ENCODE assay signal across 11 cellular contexts in genomic region chr11:34585304-34585869, GRCh38. TPM values are rescaled to one million over a fixed set of nuclear protein-coding genes. Genes with fewer than 3 reads are reported as not detected.
DNase-seq lines count a peak whose midpoint lies in the region; ATAC-seq and TF ChIP-seq lines count a peak whose summit lies in the region.
"Had no signal": no experiment of that assay in that cellular context is flagged by ENCODE, and none has a peak within 500 bp of the region (broad histone marks: within the 10 kb centered on the region; RNA-seq: fewer than 3 reads in every experiment).

No MANE protein-coding gene starts in this region.

- TF ChIP-seq POLR2A in lower leg skin (IDR thresholded peaks at IDR 0.05), result no peak

- H3K27ac ChIP-seq in DOHH2 (ENCODE audit: low read depth, low read length), result no peak overlapping the region
- H3K27ac ChIP-seq in cingulate gyrus (ENCODE audit: low read depth, low read length), result peak overlapping the region; percentile 11
- H3K27ac ChIP-seq in CD4-positive, alpha-beta T cell (ENCODE audit: low read depth, low read length), result no peak overlapping the region
- H3K27ac ChIP-seq: foreskin keratinocyte had no signal

- no peaks in the 10 kb centered on the region for H3K79me2 ChIP-seq in DOHH2 (ENCODE audit: control insufficient read depth, low read length)

- DNase-seq in lower leg skin (ENCODE audit: low spot score in 2 of 2) (no peak), kidney glomerular epithelial cell (lab: John Stamatoyannopoulos, UW) (no peak)
- no peak for DNase-seq in CD4-positive, alpha-beta T cell
- DNase-seq: activated CD8-positive, alpha-beta T cell treated with anti-CD3 and anti-CD28 coated beads for 36 hours; activated naive CD4-positive, alpha-beta T cell treated with anti-CD3 and anti-CD28 coated beads for 36 hours had no signal

- H2AFZ ChIP-seq in neuron (ENCODE audit: low read depth, low read length), result peak overlapping the region; percentile 89

- no peaks in the 10 kb centered on the region for H3F3A ChIP-seq in DOHH2 (ENCODE audit: control insufficient read depth, insufficient read depth)

- 58 to 69% methylated on average over 2 of the region's 2 CpGs for WGBS in lower leg skin, 2 donors

- H4K20me1 ChIP-seq in DOHH2 (ENCODE audit: control insufficient read depth, insufficient read depth, low read depth, low read length), result no peaks in the 10 kb centered on the region

- H3K9me3 Mint-ChIP-seq in CD4-positive, alpha-beta T cell, result no peaks in the 10 kb centered on the region
- H3K9me3 Mint-ChIP-seq: activated CD8-positive, alpha-beta T cell treated with anti-CD3 and anti-CD28 coated beads for 36 hours; activated naive CD4-positive, alpha-beta T cell treated with anti-CD3 and anti-CD28 coated beads for 36 hours had no signal

- POLR2A ChIA-PET in CD4-positive, alpha-beta T cell (lab: Charles Lee), result no interaction called here

- H3K27me3 Mint-ChIP-seq in CD4-positive, alpha-beta T cell, result peaks cover 34% of the 10 kb centered on the region

- CTCF ChIA-PET in CD4-positive, alpha-beta T cell (lab: Charles Lee), result interaction anchor here (1.0 kb wide), 1 partner anchor 13 kb away, joined by 3 read pairs; no protein-coding TSS in a partner anchor

- H3K4me3 ChIP-seq in DOHH2 (ENCODE audit: low read length), result no peak overlapping the region
- peak overlapping the region; percentile 46 for H3K4me3 ChIP-seq in neuron (ENCODE audit: low read length)
- H3K4me3 ChIP-seq in lower leg skin (ENCODE audit: low read depth, poor library complexity, severe bottlenecking), result no peak overlapping the region

- no peak overlapping the region for H3K4me3 Mint-ChIP-seq in CD4-positive, alpha-beta T cell
- H3K4me3 Mint-ChIP-seq: activated CD8-positive, alpha-beta T cell treated with anti-CD3 and anti-CD28 coated beads for 36 hours; activated naive CD4-positive, alpha-beta T cell treated with anti-CD3 and anti-CD28 coated beads for 36 hours had no signal

- H3K36me3 ChIP-seq in DOHH2 (ENCODE audit: control insufficient read depth, low read length) (no peaks in the 10 kb centered on the region), neuron (ENCODE audit: insufficient read depth, low read length) (no peaks in the 10 kb centered on the region)

- no peak overlapping the region for H3K27ac Mint-ChIP-seq in CD4-positive, alpha-beta T cell
- H3K27ac Mint-ChIP-seq: activated CD8-positive, alpha-beta T cell treated with anti-CD3 and anti-CD28 coated beads for 36 hours; activated naive CD4-positive, alpha-beta T cell treated with anti-CD3 and anti-CD28 coated beads for 36 hours had no signal

- H3K9me3 ChIP-seq in DOHH2 (ENCODE audit: control insufficient read depth, insufficient read depth, low read length) (no peaks in the 10 kb centered on the region), neuron (ENCODE audit: low read length) (no peaks in the 10 kb centered on the region)
- no peaks in the 10 kb centered on the region for H3K9me3 ChIP-seq in CD4-positive, alpha-beta T cell (ENCODE audit: control insufficient read depth, low read length)

- H3K36me3 Mint-ChIP-seq in CD4-positive, alpha-beta T cell (ENCODE audit: low read depth), result no peaks in the 10 kb centered on the region

- peaks cover 12% of the 10 kb centered on the region for H3K27me3 ChIP-seq in DOHH2 (ENCODE audit: control insufficient read depth, low read length)
- H3K27me3 ChIP-seq in neuron (ENCODE audit: insufficient read depth, low read length), result no peaks in the 10 kb centered on the region
- peaks cover 3% of the 10 kb centered on the region for H3K27me3 ChIP-seq in CD4-positive, alpha-beta T cell (ENCODE audit: control insufficient read depth, insufficient read depth, low read length)
- H3K27me3 ChIP-seq: foreskin keratinocyte had no signal

- TF ChIP-seq CTCF in DOHH2 (IDR thresholded peaks at IDR 0.05; ENCODE audit: low read depth, low read length, poor library complexity, severe bottlenecking) (no peak), lower leg skin (IDR thresholded peaks at IDR 0.05) (no peak)
- TF ChIP-seq CTCF in CD4-positive, alpha-beta T cell (IDR thresholded peaks at IDR 0.05), result no peak

- H3K4me2 ChIP-seq in DOHH2 (ENCODE audit: low read length), result peak overlapping the region; percentile 29

- ATAC-seq in HG03045 (IDR thresholded peaks at IDR 0.05; ENCODE audit: unreplicated experiment) (peak; percentile 8), HG02885 (IDR thresholded peaks at IDR 0.05; ENCODE audit: poor library complexity, unreplicated experiment) (no peak)
- ATAC-seq in CD4-positive, alpha-beta T cell (ENCODE audit: poor library complexity), result no peak
- ATAC-seq: activated CD8-positive, alpha-beta T cell treated with anti-CD3 and anti-CD28 coated beads for 36 hours had no signal

- no peaks in the 10 kb centered on the region for H3K9me2 ChIP-seq in DOHH2 (replicated peaks; ENCODE audit: control insufficient read depth, low read length)

- H3K4me1 ChIP-seq in DOHH2 (ENCODE audit: control insufficient read depth, low read length) (peaks cover 11% of the 10 kb centered on the region), neuron (ENCODE audit: insufficient read depth, low read length) (peaks cover 5% of the 10 kb centered on the region)

- intact Hi-C loops in lower leg skin (cut with DNase I; ENCODE audit: low total_unique reads), result loop anchor here (5.0 kb wide), 1 partner anchor 307 kb away; no protein-coding TSS in a partner anchor
- intact Hi-C loops in CD4-positive, alpha-beta T cell (cut with DNase I, micrococcal nuclease), result loop anchor here (2.0 to 10.0 kb wide), 3 partner anchors 305 to 827 kb away; no protein-coding TSS in a partner anchor

- H3K4me1 Mint-ChIP-seq in CD4-positive, alpha-beta T cell (ENCODE audit: low read depth), result no peaks in the 10 kb centered on the region

RNA-seq across cellular contexts. Expression of gene EHF, which starts 35.5 kb away (rescaled TPM):
- total RNA-seq in lower leg skin, result 100 to 1,000 TPM in 2 of 4 donors, 10 to 100 TPM in 2; 58.2 to 130 (median 86.3) TPM
- total RNA-seq in CD4-positive, alpha-beta T cell, result not detected
- total RNA-seq: activated CD8-positive, alpha-beta T cell treated with anti-CD3 and anti-CD28 coated beads for 36 hours; activated naive CD4-positive, alpha-beta T cell treated with anti-CD3 and anti-CD28 coated beads for 36 hours had no signal

Comparison
In these comparisons a context has a peak if more than half of its experiments do, and no peak if none do; other contexts are left out.
1. RNA of gene EHF, which starts 35.5 kb away (total RNA-seq): 58.2 to 130 TPM in lower leg skin; not detected in CD4-positive, alpha-beta T cell; every median in the first group is over 10 times any median in the second.